13 cellular contexts compared by ENCODE assay signal in the genomic region with DNA sequence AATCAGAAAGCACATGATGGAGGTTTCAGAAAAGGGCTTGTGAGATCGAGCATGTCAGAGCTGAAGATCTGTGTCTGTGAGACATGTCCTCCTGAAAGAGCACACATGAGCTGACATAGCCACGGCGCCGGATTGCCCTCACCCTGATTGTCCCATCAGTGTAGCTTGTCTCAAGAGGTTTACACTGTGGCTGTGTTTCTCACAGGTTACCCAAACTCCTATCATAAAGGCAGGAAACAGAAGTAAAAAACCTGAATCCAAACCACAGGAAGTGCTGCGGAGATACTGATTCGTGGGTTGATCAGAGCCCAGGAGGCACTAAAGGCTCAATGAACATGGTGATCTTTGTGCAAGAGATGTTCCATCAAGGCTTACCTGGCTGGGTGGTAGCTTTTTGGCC. TPM values are rescaled to one million over a fixed set of nuclear protein-coding genes. Genes with fewer than 3 reads are reported as not detected.
DNase-seq lines count a peak whose midpoint lies in the region; ATAC-seq and TF ChIP-seq lines count a peak whose summit lies in the region.
"Had no signal": no experiment of that assay in that cellular context is flagged by ENCODE, and none has a peak within 500 bp of the region (broad histone marks: within the 10 kb centered on the region; RNA-seq: fewer than 3 reads in every experiment).

No MANE protein-coding gene starts in this region.

- WGBS in H9 (ENCODE audit: extremely low coverage, insufficient read length, low lambda C conversion rate): no CpG with 5 or more reads among the region's 6 CpGs
- WGBS in smooth muscle cell (ENCODE audit: low lambda C conversion rate): 76% methylated on average over 6 of the region's 6 CpGs

- no peak overlapping the region for H3K27ac ChIP-seq in BLaER1 treated with 17β-estradiol and CSF1 and Interleukin-3, amounts not matched to agents 10 nM and 100 nM
- H3K27ac ChIP-seq in H9 (ENCODE audit: insufficient read length, low read depth, low read length) (no peak overlapping the region), smooth muscle cell (ENCODE audit: low read depth) (no peak overlapping the region)
- H3K27ac ChIP-seq: HL-60, lower lobe of right lung had no signal

- no peak overlapping the region for H2BK20ac ChIP-seq in H9 (ENCODE audit: low read depth, low read length, poor library complexity, severe bottlenecking)

- peak; percentile 4 for DNase-seq in H9
- DNase-seq in activated T-cell treated with anti-CD3 and anti-CD28 coated beads, Interleukin-2, amount 50 U/mL, for 48 hours: peak; percentile 48 to 49
- DNase-seq in left lobe of liver (ENCODE audit: low spot score): peak; percentile 15
- DNase-seq in smooth muscle cell (lab: John Stamatoyannopoulos, UW; ENCODE audit: unreplicated experiment): no peak
- DNase-seq in iPS-NIHi7 (ENCODE audit: extremely low spot score): no peak
- DNase-seq: BE2C, lower lobe of right lung, MG63, NCI-H2171 treated with DMSO at 0.1 percent for 48 hours had no signal

- no peak overlapping the region; a peak in 1 of 7 replicates for H3K27ac Mint-ChIP-seq in H9

- no peaks in the 10 kb centered on the region for H3K9me3 Mint-ChIP-seq in H9

- H3K4me2 ChIP-seq in BLaER1 treated with 17β-estradiol and CSF1 and Interleukin-3, amounts not matched to agents 10 nM and 100 nM: peak overlapping the region; percentile 63 to 99 (median 97)
- no peak overlapping the region for H3K4me2 ChIP-seq in H9 (ENCODE audit: insufficient read depth, insufficient read length, low read length)
- H3K4me2 ChIP-seq in smooth muscle cell: no peak overlapping the region

- no peak overlapping the region for H4K91ac ChIP-seq in H9 (ENCODE audit: insufficient read length, low read depth, low read length)

- H3K27me3 ChIP-seq in BLaER1 treated with 17β-estradiol and CSF1 and Interleukin-3, amounts not matched to agents 10 nM and 100 nM: peaks cover 0 to 16% (median 6%) of the 10 kb centered on the region in 11 experiments; a peak in 9 of 22 replicates
- H3K27me3 ChIP-seq in H9 (ENCODE audit: insufficient read depth, low read length) (no peaks in the 10 kb centered on the region; the same call in 1 of the 2 replicates), smooth muscle cell (ENCODE audit: low read depth) (peaks cover 5% of the 10 kb centered on the region)
- H3K27me3 ChIP-seq: BE2C, MG63 had no signal

- H2BK120ac ChIP-seq in H9 (ENCODE audit: low read depth, low read length, poor library complexity, severe bottlenecking): no peak overlapping the region

- no peak overlapping the region for H3K14ac ChIP-seq in H9 (ENCODE audit: insufficient read depth, low read length)

- H3F3A ChIP-seq in smooth muscle cell (ENCODE audit: low read depth): no peaks in the 10 kb centered on the region

- no peak overlapping the region for H3K4me3 ChIP-seq in BLaER1 treated with 17β-estradiol and CSF1 and Interleukin-3, amounts not matched to agents 10 nM and 100 nM
- H3K4me3 ChIP-seq in smooth muscle cell: no peak overlapping the region
- H3K4me3 ChIP-seq: lower lobe of right lung, MG63 had no signal

- no peaks in the 10 kb centered on the region for H3K36me3 Mint-ChIP-seq in H9 (ENCODE audit: insufficient read depth in 1 of 3, low read depth in 3 of 3)

- no peaks in the 10 kb centered on the region for H3K36me3 ChIP-seq in BLaER1 treated with 17β-estradiol and CSF1 and Interleukin-3, amounts not matched to agents 10 nM and 100 nM
- no peaks in the 10 kb centered on the region for H3K36me3 ChIP-seq in smooth muscle cell (ENCODE audit: low read depth)
- H3K36me3 ChIP-seq: BE2C, MG63 had no signal

- no peaks in the 10 kb centered on the region for H3K79me1 ChIP-seq in H9 (ENCODE audit: insufficient read depth, low read depth, low read length, poor library complexity, severe bottlenecking)

- no peak overlapping the region for H3K4me3 Mint-ChIP-seq in H9

- H3K23me2 ChIP-seq in H9 (ENCODE audit: insufficient read length, low read depth, low read length, poor library complexity, severe bottlenecking): peaks cover 11% of the 10 kb centered on the region

- no peak overlapping the region for H3K4ac ChIP-seq in H9 (ENCODE audit: low read depth, low read length)

- no peak overlapping the region for H3T11ph ChIP-seq in H9 (ENCODE audit: low read length)

- H3K18ac ChIP-seq in H9 (ENCODE audit: insufficient read length, low read depth, low read length): no peak overlapping the region

- H3K4me1 ChIP-seq in BLaER1 treated with 17β-estradiol and CSF1 and Interleukin-3, amounts not matched to agents 10 nM and 100 nM: peaks cover 62 to 97% (median 94%) of the 10 kb centered on the region in 10 experiments
- H3K4me1 ChIP-seq in H9 (ENCODE audit: insufficient read depth, low read length) (no peaks in the 10 kb centered on the region; the same call in 1 of the 2 replicates), smooth muscle cell (ENCODE audit: low read depth) (peaks cover 5% of the 10 kb centered on the region)

- H3K79me2 ChIP-seq in H9 (ENCODE audit: insufficient read depth, low read length): no peaks in the 10 kb centered on the region
- no peaks in the 10 kb centered on the region for H3K79me2 ChIP-seq in smooth muscle cell (ENCODE audit: low read depth)

- H3K4me1 Mint-ChIP-seq in H9: peaks cover 7 to 11% of the 10 kb centered on the region in 2 experiments

- no peak overlapping the region for H3K56ac ChIP-seq in H9 (ENCODE audit: insufficient read length, low read depth, low read length)

- no peak overlapping the region for H4K8ac ChIP-seq in H9 (replicated peaks; ENCODE audit: insufficient read length, low read depth, low read length)

- H3K9me3 ChIP-seq in BLaER1 treated with 17β-estradiol and CSF1 and Interleukin-3, amounts not matched to agents 10 nM and 100 nM (replicated peaks in 1 of 11): no peaks in the 10 kb centered on the region
- H3K9me3 ChIP-seq in H9 (ENCODE audit: control insufficient read depth, low read depth, low read length) (no peaks in the 10 kb centered on the region), smooth muscle cell (replicated peaks; ENCODE audit: low read depth) (no peaks in the 10 kb centered on the region)
- H3K9me3 ChIP-seq: BE2C, lower lobe of right lung, MG63 had no signal

- H3K9ac ChIP-seq in BLaER1 treated with 17β-estradiol and CSF1 and Interleukin-3, amounts not matched to agents 10 nM and 100 nM: peak overlapping the region in 2 of 11 experiments; percentile 3 to 9; a peak in 3 of 22 replicates
- H3K9ac ChIP-seq in H9 (ENCODE audit: extremely low read depth, insufficient read length, low read length) (no peak overlapping the region), smooth muscle cell (ENCODE audit: low read depth) (no peak overlapping the region)

- peaks cover 29% of the 10 kb centered on the region for H3K27me3 Mint-ChIP-seq in H9 (ENCODE audit: low read depth)

- no peak overlapping the region for H2BK5ac ChIP-seq in H9 (ENCODE audit: insufficient read length, low read length)

- H2BK12ac ChIP-seq in H9 (ENCODE audit: insufficient read length, low read depth, low read length): no peak overlapping the region

- H4K5ac ChIP-seq in H9 (ENCODE audit: insufficient read length, low read depth, low read length): no peak overlapping the region

- ATAC-seq in left lobe of liver (no peak), HG02588 (IDR thresholded peaks at IDR 0.05; ENCODE audit: unreplicated experiment) (no peak), HG03521 (IDR thresholded peaks at IDR 0.05; ENCODE audit: unreplicated experiment) (no peak)
- ATAC-seq: lower lobe of right lung had no signal

- TF ChIP-seq CTCF in H9 (conservative IDR thresholded peaks at IDR 0.05) (no peak), smooth muscle cell (IDR thresholded peaks at IDR 0.05; ENCODE audit: borderline replicate concordance, insufficient read depth, poor library complexity, severe bottlenecking) (no peak)

- no peaks in the 10 kb centered on the region for H4K20me1 ChIP-seq in BLaER1 treated with 17β-estradiol and CSF1 and Interleukin-3, amounts not matched to agents 10 nM and 100 nM
- H4K20me1 ChIP-seq in H9 (ENCODE audit: control insufficient read depth, insufficient read depth, insufficient read length) (no peaks in the 10 kb centered on the region), smooth muscle cell (ENCODE audit: low read depth) (no peaks in the 10 kb centered on the region)

- no peak overlapping the region for H2BK15ac ChIP-seq in H9 (ENCODE audit: low read depth, low read length)

- H2AK5ac ChIP-seq in H9 (ENCODE audit: insufficient read length, low read length): no peak overlapping the region

- no peak overlapping the region for H3K23ac ChIP-seq in H9 (ENCODE audit: insufficient read length, low read depth, low read length)

- H2AFZ ChIP-seq in H9 (ENCODE audit: low read length) (no peak overlapping the region), smooth muscle cell (ENCODE audit: low read depth) (no peak overlapping the region)

RNA-seq across cellular contexts. Expression of a gene that starts 3.9 kb away (rescaled TPM):
- total RNA-seq in H9 (2021): 19.0 and 20.0 TPM in 2 replicates
- 99.4 TPM for total RNA-seq in left lobe of liver
- total RNA-seq in smooth muscle cell: 1.3 and 4.6 TPM in 2 replicates
- polyA plus RNA-seq in smooth muscle cell: 4.6 and 20.0 TPM in 2 replicates

RNA-seq across cellular contexts. Expression of a gene that starts 31.7 kb away (rescaled TPM):
- total RNA-seq in H9 (2021) (1.3 and 1.9 TPM in 2 replicates), left lobe of liver (10.5 TPM), smooth muscle cell (10.2 and 10.6 TPM in 2 replicates)
- polyA plus RNA-seq in smooth muscle cell: 3.2 and 5.4 TPM in 2 replicates

Comparison
In these comparisons a context has a peak if more than half of its experiments do, and no peak if none do; other contexts are left out.
1. H3K4me2 ChIP-seq: peak in BLaER1 treated with 17β-estradiol and CSF1 and Interleukin-3, amounts not matched to agents 10 nM and 100 nM (11 of 11); none in H9 (single experiment) and smooth muscle cell (single experiment).
2. DNase-seq: peak in H9 (single experiment), activated T-cell treated with anti-CD3 and anti-CD28 coated beads, Interleukin-2, amount 50 U/mL, for 48 hours (2 of 2) and left lobe of liver (single experiment); none in smooth muscle cell (single experiment) and iPS-NIHi7 (single experiment).